ENCODE assay signal across 8 cellular contexts in the genomic region with DNA sequence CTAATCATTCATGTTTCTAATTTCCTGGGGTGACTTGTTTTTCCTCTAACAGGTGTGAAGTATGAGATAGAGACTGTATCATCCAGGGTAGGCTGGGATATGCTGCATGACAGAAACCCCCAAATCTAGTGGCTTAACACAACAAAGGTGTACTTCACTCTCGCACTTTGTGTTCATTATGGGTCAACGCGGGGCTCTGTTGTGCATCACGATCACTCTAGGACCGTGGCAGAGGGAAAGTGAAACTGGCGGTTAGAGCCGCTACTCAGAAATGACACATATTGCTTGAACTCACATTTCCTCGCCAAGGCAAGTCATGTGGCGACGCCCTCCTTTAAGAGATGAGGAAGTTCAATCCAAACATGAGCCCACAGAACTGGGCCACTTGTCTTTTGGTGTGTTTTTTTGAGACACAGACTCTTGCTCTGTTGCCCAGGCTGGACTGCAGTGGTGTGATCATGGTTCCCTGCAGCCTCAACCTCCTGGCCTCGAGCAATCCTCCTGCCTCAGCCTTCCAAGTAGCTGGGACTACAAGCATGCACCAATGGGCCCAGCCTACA. TPM values are rescaled to one million over a fixed set of nuclear protein-coding genes. Genes with fewer than 3 reads are reported as not detected.
DNase-seq lines count a peak whose midpoint lies in the region; ATAC-seq and TF ChIP-seq lines count a peak whose summit lies in the region.

No MANE protein-coding gene starts in this region.

- H3K4me1 Mint-ChIP-seq in CD8-positive, alpha-beta T cell (ENCODE audit: low read depth): peaks cover 24% of the 10 kb centered on the region
- H3K4me1 Mint-ChIP-seq in naive B cell: peaks cover 35 to 53% (median 49%) of the 10 kb centered on the region in 3 donors

- no peaks in the 10 kb centered on the region for H3K9me3 ChIP-seq in CD8-positive, alpha-beta T cell (ENCODE audit: low read length)
- no peaks in the 10 kb centered on the region for H3K9me3 ChIP-seq in stomach smooth muscle (ENCODE audit: control insufficient read depth in 2 of 2, low read length in 2 of 2)

- H3K4me3 Mint-ChIP-seq in CD8-positive, alpha-beta T cell: peak overlapping the region; percentile 83
- peak overlapping the region; percentile 71 to 95 (median 86) for H3K4me3 Mint-ChIP-seq in naive B cell

- H3K27ac Mint-ChIP-seq in CD8-positive, alpha-beta T cell: peak overlapping the region; percentile 97
- peak overlapping the region; percentile 93 to 99 (median 97) for H3K27ac Mint-ChIP-seq in naive B cell

- peaks cover 17% of the 10 kb centered on the region for H3K4me1 ChIP-seq in CD8-positive, alpha-beta T cell (ENCODE audit: insufficient read depth, low read length)
- H3K4me1 ChIP-seq in stomach smooth muscle (ENCODE audit: control insufficient read depth, insufficient read depth, low read length): peaks cover 15% of the 10 kb centered on the region

- intact Hi-C loops in CD8-positive, alpha-beta T cell (cut with DNase I, micrococcal nuclease): loop anchor here (1.0 to 10.0 kb wide), 3 partner anchors 21 to 74 kb away; partner anchors contain the start of gene SLC23A2 (in 1 of the 2)

- POLR2A ChIA-PET in CD8-positive, alpha-beta T cell (lab: Charles Lee): interaction anchor here (0.8 kb wide), 1 partner anchor 257 kb away, joined by 3 read pairs; no protein-coding TSS in a partner anchor

- H3K27me3 Mint-ChIP-seq in CD8-positive, alpha-beta T cell (ENCODE audit: low read depth): no peaks in the 10 kb centered on the region
- H3K27me3 Mint-ChIP-seq in naive B cell: no peaks in the 10 kb centered on the region

- H3K36me3 Mint-ChIP-seq in CD8-positive, alpha-beta T cell: no peaks in the 10 kb centered on the region
- H3K36me3 Mint-ChIP-seq in naive B cell: no peaks in the 10 kb centered on the region

- no peaks in the 10 kb centered on the region for H3K36me3 ChIP-seq in CD8-positive, alpha-beta T cell (ENCODE audit: insufficient read depth, low read length)
- H3K36me3 ChIP-seq in stomach smooth muscle (ENCODE audit: control insufficient read depth in 2 of 2, insufficient read depth in 2 of 2, low read length in 2 of 2): no peaks in the 10 kb centered on the region

- no peaks in the 10 kb centered on the region for H3K27me3 ChIP-seq in CD8-positive, alpha-beta T cell (ENCODE audit: insufficient read depth, low read length)
- H3K27me3 ChIP-seq in stomach smooth muscle (ENCODE audit: control insufficient read depth in 1 of 2, insufficient read depth in 2 of 2, low read length in 2 of 2): no peaks in the 10 kb centered on the region

- peak overlapping the region; percentile 44 for H3K4me3 ChIP-seq in CD8-positive, alpha-beta T cell (ENCODE audit: low read depth, low read length)
- peak overlapping the region; percentile 60 to 72 for H3K4me3 ChIP-seq in stomach smooth muscle (ENCODE audit: low read length in 2 of 2)

- TF ChIP-seq CTCF in CD8-positive, alpha-beta T cell (IDR thresholded peaks at IDR 0.05): no peak

- CTCF ChIA-PET in CD8-positive, alpha-beta T cell (lab: Charles Lee): interaction anchor here (2.8 kb wide), 1 partner anchor 22 kb away, joined by 10 read pairs; no protein-coding TSS in a partner anchor

- peak; percentile 92 for ATAC-seq in CD8-positive, alpha-beta T cell
- ATAC-seq in GM21381 (IDR thresholded peaks at IDR 0.05; ENCODE audit: unreplicated experiment) (peak; percentile 98), naive B cell (ENCODE audit: low read depth in 2 of 2) (peak; percentile 94 to 97)

- H3K9me3 Mint-ChIP-seq in CD8-positive, alpha-beta T cell: no peaks in the 10 kb centered on the region
- no peaks in the 10 kb centered on the region for H3K9me3 Mint-ChIP-seq in naive B cell

- H3K9ac ChIP-seq in stomach smooth muscle (ENCODE audit: low read length in 2 of 2): peak overlapping the region; percentile 39 to 66

- peak overlapping the region; percentile 81 for H3K27ac ChIP-seq in CD8-positive, alpha-beta T cell (ENCODE audit: low read depth, low read length)
- H3K27ac ChIP-seq in cingulate gyrus (ENCODE audit: low read depth, low read length): peak overlapping the region; percentile 60
- peak overlapping the region; percentile 69 for H3K27ac ChIP-seq in stomach smooth muscle (ENCODE audit: low read length)

- peak; percentile 54 to 84 (median 72) for DNase-seq in CD8-positive, alpha-beta T cell
- DNase-seq in HUDEP-2 (lab: John Stamatoyannopoulos, UW; ENCODE audit: unreplicated experiment in 76 of 76) (peak in 69 of 76 experiments; percentile 7 to 77 (median 41)), naive B cell (peak; percentile 77), HuH-7.5 (ENCODE audit: low spot score) (no peak)
- DNase-seq in activated CD4-positive, CD25-positive, alpha-beta regulatory T cell (lab: John Stamatoyannopoulos, UW): peak; percentile 30 to 59 (median 54)

RNA-seq across cellular contexts. Expression of gene TMEM230, which starts 34.4 kb away (rescaled TPM):
- 10 to 100 TPM; 20.7 to 23.5 TPM for total RNA-seq in CD8-positive, alpha-beta T cell
- polyA plus RNA-seq in naive B cell (ENCODE audit: low read depth in 6 of 6): 100 to 1,000 TPM; 201 to 343 (median 245) TPM

RNA-seq across cellular contexts. Expression of gene PCNA, which starts 41.3 kb away (rescaled TPM):
- 10 to 100 TPM; 40.2 to 40.6 TPM for total RNA-seq in CD8-positive, alpha-beta T cell
- polyA plus RNA-seq in naive B cell (ENCODE audit: low read depth in 6 of 6): 10 to 100 TPM; 33.4 to 43.0 (median 39.0) TPM

RNA-seq across cellular contexts. Expression of gene CDS2, which starts 48.3 kb away (rescaled TPM):
- 10 to 100 TPM; 68.7 to 70.9 TPM for total RNA-seq in CD8-positive, alpha-beta T cell
- 10 to 100 TPM; 41.0 to 73.4 (median 50.4) TPM for polyA plus RNA-seq in naive B cell (ENCODE audit: low read depth in 6 of 6)
